Comparison of ENCODE assay signal across 1 cellular context in the genomic region with DNA sequence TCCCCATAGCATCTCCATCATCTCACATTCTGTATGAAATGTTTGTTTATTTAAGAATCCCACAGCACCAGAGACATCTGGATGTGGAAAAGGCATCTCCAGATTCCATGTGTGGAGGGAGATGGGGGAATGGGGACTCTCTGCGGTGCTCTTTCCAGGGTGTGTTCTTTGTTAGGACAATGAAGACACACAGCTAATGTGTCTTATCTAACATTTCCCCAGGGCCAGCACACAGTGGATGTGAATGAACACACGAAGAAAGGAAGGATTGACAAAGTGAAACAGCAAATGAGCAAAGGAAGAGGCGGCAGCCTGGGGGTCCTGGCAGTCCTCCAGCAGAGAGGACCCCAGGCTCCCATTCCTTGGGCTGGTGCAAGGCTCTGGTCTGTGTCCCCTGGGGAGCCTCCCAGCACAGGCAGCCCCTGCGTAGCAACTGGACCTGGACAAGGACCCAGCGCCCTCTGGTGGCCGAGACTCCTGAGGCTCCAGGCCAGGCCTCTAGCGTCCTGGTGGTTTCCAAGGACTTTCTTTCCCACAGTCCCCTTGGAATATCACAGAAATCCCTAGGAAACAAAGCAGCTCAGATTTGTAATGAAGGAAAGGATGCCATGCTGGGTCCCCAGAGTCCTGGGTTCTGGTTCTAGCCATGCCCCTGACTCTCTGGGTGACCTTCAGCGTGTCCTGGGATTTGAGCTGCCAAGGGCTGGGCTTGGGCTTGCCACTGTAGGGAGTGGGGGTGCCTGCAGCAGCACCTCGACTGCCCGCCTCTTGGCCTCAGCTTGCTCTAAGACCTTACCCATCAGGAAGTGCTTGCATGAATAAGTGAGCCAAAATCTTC.
A peak's percentile ranks its signal among the peaks of the same experiment; 100 is the strongest.
TF ChIP-seq lines count a peak whose summit lies in the region.

No MANE protein-coding gene starts in this region.

TF ChIP-seq in endothelial cell of umbilical vein, 7 proteins besides CTCF, POLR2A, EP300 and RAD21:
- peak; percentile 17 for TF ChIP-seq POLR2AphosphoS5 (IDR thresholded peaks at IDR 0.05; ENCODE audit: insufficient read depth, low read depth, low read length)
- no peak for TF ChIP-seq FOS (IDR thresholded peaks at IDR 0.05; ENCODE audit: borderline replicate concordance, insufficient read depth, low read length)
